Comparison of ENCODE assay signal across 2 cellular contexts in genomic region chr2:241833938-241834852, GRCh38.
TF ChIP-seq lines count a peak whose summit lies in the region.

No MANE protein-coding gene starts in this region.

TF ChIP-seq in GM23338, 12 proteins besides CTCF, POLR2A, EP300 and RAD21:
- TF ChIP-seq NANOG (IDR thresholded peaks at IDR 0.05; ENCODE audit: borderline replicate concordance) (no peak), CREB1 (CRISPR knock-in tag; IDR thresholded peaks at IDR 0.05; ENCODE audit: low read depth) (no peak), JUNB (IDR thresholded peaks at IDR 0.05; ENCODE audit: unreplicated experiment) (no peak), ZNF331 (CRISPR knock-in tag; IDR thresholded peaks at IDR 0.05; ENCODE audit: low read depth) (no peak), EZH2phosphoT487 (IDR thresholded peaks at IDR 0.05; ENCODE audit: unreplicated experiment) (no peak), ETS1 (IDR thresholded peaks at IDR 0.05) (no peak), EZH2 (IDR thresholded peaks at IDR 0.05; ENCODE audit: low read depth, unreplicated experiment) (no peak), ZNF114 (CRISPR knock-in tag; IDR thresholded peaks at IDR 0.05) (no peak), STAT1 (IDR thresholded peaks at IDR 0.05; ENCODE audit: unreplicated experiment) (no peak), ZNF462 (CRISPR knock-in tag; IDR thresholded peaks at IDR 0.05) (no peak), REST (IDR thresholded peaks at IDR 0.05; ENCODE audit: unreplicated experiment) (no peak), POLR2AphosphoS5 (IDR thresholded peaks at IDR 0.05; ENCODE audit: low read depth) (no peak)

TF ChIP-seq in K562, 482 proteins besides CTCF, POLR2A, EP300 and RAD21:
- TF ChIP-seq CREB3L1 (IDR thresholded peaks at IDR 0.05; ENCODE audit: borderline replicate concordance, low read depth) (no peak), MXD1 (CRISPR knock-in tag; IDR thresholded peaks at IDR 0.05; ENCODE audit: borderline replicate concordance, poor library complexity, severe bottlenecking) (no peak), NRF1 (conservative IDR thresholded peaks at IDR 0.05 in 1 of 2, IDR thresholded peaks at IDR 0.05 in 1 of 2) (peak; percentile 29 to 50; a peak in 3 of 4 replicates), NR2C2 (CRISPR knock-in tag; IDR thresholded peaks at IDR 0.05) (no peak), NR2C2 (tag; IDR thresholded peaks at IDR 0.05) (no peak), RBBP5 (IDR thresholded peaks at IDR 0.05; ENCODE audit: borderline replicate concordance, insufficient read depth, low read length, poor library complexity, severe bottlenecking) (peak; percentile 24), CBFA2T3 (IDR thresholded peaks at IDR 0.05) (peak; percentile 17; the same call in 1 of the 2 replicates), PHF8 (IDR thresholded peaks at IDR 0.05; ENCODE audit: borderline replicate concordance, low read length) (0 out of 2 replicates have a peak, but pooled peaks have one; percentile 9), NUFIP1 (IDR thresholded peaks at IDR 0.05; ENCODE audit: partially characterized antibody) (no peak)
